Comparison of ENCODE assay signal across 28 cellular contexts in genomic region chr1:157142765-157143423, GRCh38. TPM values are rescaled to one million over a fixed set of nuclear protein-coding genes. Genes with fewer than 3 reads are reported as not detected.
"Had no signal": no experiment of that assay in that cellular context is flagged by ENCODE, and none has a peak within 500 bp of the region (broad histone marks: within the 10 kb centered on the region; RNA-seq: fewer than 3 reads in every experiment).

No MANE protein-coding gene starts in this region.

- ATAC-seq: activated naive CD4-positive, alpha-beta T cell treated with anti-CD3 and anti-CD28 coated beads, Interleukin-2, amount 50 U/mL, for 72 hours; foreskin keratinocyte; lower lobe of right lung had no signal

- H3K4me3 Mint-ChIP-seq: activated CD4-positive, alpha-beta T cell treated with anti-CD3 and anti-CD28 coated beads, Interleukin-2, amount 10 ng/mL, durations not matched to agents 7 days and 5 days had no signal

- H3K4me3 ChIP-seq: cardiac muscle cell, lower lobe of right lung, prostate gland, right atrium auricular region, thoracic aorta, upper lobe of left lung had no signal

- H3K27ac Mint-ChIP-seq: activated CD4-positive, alpha-beta T cell treated with anti-CD3 and anti-CD28 coated beads, Interleukin-2, amount 10 ng/mL, durations not matched to agents 7 days and 5 days; activated naive CD4-positive, alpha-beta T cell treated with anti-CD3 and anti-CD28 coated beads, Interleukin-2, amount 50 U/mL, for 72 hours had no signal

- DNase-seq: activated CD4-positive, alpha-beta T cell treated with anti-CD3 and anti-CD28 coated beads, Interleukin-2, amount 10 ng/mL, durations not matched to agents 7 days and 5 days; activated CD8-positive, alpha-beta memory T cell treated with anti-CD3 and anti-CD28 coated beads for 24 hours; activated CD8-positive, alpha-beta memory T cell treated with anti-CD3 and anti-CD28 coated beads, Interleukin-2, amount 50 U/mL, for 48 hours; activated gamma-delta T cell; activated T-cell treated with anti-CD3 and anti-CD28 coated beads, Interleukin-2, amount 50 U/mL, for 48 hours; amniotic stem cell; dermis blood vessel endothelial cell; effector memory CD4-positive, alpha-beta T cell; foreskin keratinocyte; hypothalamus; lower lobe of right lung; stimulated activated CD4-positive, alpha-beta T cell treated with anti-CD3 and anti-CD28 coated beads, Interleukin-15, amount 100 ng/mL, for 24 hours; stimulated activated CD4-positive, alpha-beta T cell treated with anti-CD3 and anti-CD28 coated beads, Interleukin-2, amount 100 ng/mL, for 48 hours; T1000; upper lobe of left lung had no signal

- H3K4me1 ChIP-seq: prostate gland had no signal

- H3K9me3 ChIP-seq: lower lobe of right lung, prostate gland, right atrium auricular region, thoracic aorta, upper lobe of left lung had no signal

- H3K27ac ChIP-seq: cardiac muscle cell, foreskin keratinocyte, lower lobe of right lung, right atrium auricular region, thoracic aorta, upper lobe of left lung had no signal

- H3K27me3 ChIP-seq: cardiac muscle cell, foreskin keratinocyte, right atrium auricular region, upper lobe of left lung had no signal

- FAIRE-seq: keratinocyte had no signal

- H3K36me3 ChIP-seq: cardiac muscle cell, lower lobe of right lung, prostate gland, right atrium auricular region, thoracic aorta, upper lobe of left lung had no signal

- H3K9me3 Mint-ChIP-seq: activated CD4-positive, alpha-beta T cell treated with anti-CD3 and anti-CD28 coated beads, Interleukin-2, amount 10 ng/mL, durations not matched to agents 7 days and 5 days; activated naive CD4-positive, alpha-beta T cell treated with anti-CD3 and anti-CD28 coated beads, Interleukin-2, amount 50 U/mL, for 72 hours had no signal

RNA-seq across cellular contexts. Expression of gene ETV3L, which starts 43.3 kb away (rescaled TPM):
- total RNA-seq: activated CD4-positive, alpha-beta T cell treated with anti-CD3 and anti-CD28 coated beads, Interleukin-2, amount 10 ng/mL, durations not matched to agents 7 days and 5 days; activated naive CD4-positive, alpha-beta T cell treated with anti-CD3 and anti-CD28 coated beads, Interleukin-2, amount 50 U/mL, for 72 hours; cardiac muscle cell; chondrocyte; dermis blood vessel endothelial cell; fibroblast of lung; foreskin keratinocyte; lower lobe of right lung; myocyte; osteocyte; prostate gland; right atrium auricular region; skeletal muscle tissue; T-helper 1 cell treated with Interleukin-12 subunit alpha and Interleukin-12 subunit beta and Interleukin-4 antibody, amounts not matched to agents 30 ng/mL and 1 ng/mL, for 36 hours; thoracic aorta; upper lobe of left lung had no signal
- polyA plus RNA-seq: cardiac muscle cell, fibroblast of lung, foreskin keratinocyte, keratinocyte, neural cell had no signal
